In the genomic region with DNA sequence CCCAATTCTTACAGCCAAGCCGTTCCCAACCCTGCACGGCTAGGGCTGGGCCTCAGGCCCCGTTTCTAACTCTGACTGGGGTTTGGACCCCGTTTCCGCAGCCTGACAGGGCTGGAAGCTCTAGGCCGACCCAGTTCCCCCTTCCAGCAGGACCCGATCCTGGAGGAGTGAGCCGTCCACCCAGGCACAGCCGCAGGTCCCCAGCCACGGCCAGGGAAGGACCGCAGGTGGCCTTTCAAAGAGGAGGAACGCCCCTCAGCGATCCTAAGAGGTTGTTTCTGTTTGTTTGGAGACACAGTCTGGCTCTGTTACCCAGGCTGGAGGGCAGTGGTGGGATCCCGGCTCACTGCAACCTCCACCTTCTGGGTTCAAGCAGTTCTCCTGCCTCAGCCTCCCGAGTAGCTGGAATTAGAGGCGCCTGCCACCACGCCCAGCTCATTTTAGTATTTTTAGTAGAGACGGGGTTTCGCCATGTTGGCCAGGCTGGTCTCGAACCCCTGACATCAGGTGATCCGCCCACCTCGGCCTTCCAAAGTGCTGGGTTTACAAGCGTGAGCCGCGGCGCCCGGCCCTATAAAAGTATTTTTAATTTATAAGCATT, we compare ENCODE assay signal across 1 cellular context.
TF ChIP-seq lines count a peak whose summit lies in the region.

No MANE protein-coding gene starts in this region.

TF ChIP-seq in HepG2, 621 proteins besides CTCF, POLR2A, EP300 and RAD21:
- TF ChIP-seq ZNF703 (CRISPR knock-in tag; IDR thresholded peaks at IDR 0.05; ENCODE audit: borderline replicate concordance) (0 out of 2 replicates have a peak, but pooled peaks have one; percentile 3), HDAC6 (IDR thresholded peaks at IDR 0.05; ENCODE audit: low read depth, low read length) (no peak), RARA (CRISPR knock-in tag; IDR thresholded peaks at IDR 0.05) (no peak), RBM39 (IDR thresholded peaks at IDR 0.05; ENCODE audit: low read depth, low read length, poor library complexity, severe bottlenecking) (peak; percentile 26), SMARCC2 (IDR thresholded peaks at IDR 0.05) (no peak), CHCHD3 (CRISPR knock-in tag; IDR thresholded peaks at IDR 0.05) (no peak), ZNF230 (CRISPR knock-in tag; IDR thresholded peaks at IDR 0.05) (no peak), PHF8 (CRISPR knock-in tag; IDR thresholded peaks at IDR 0.05) (no peak), GABPA (IDR thresholded peaks at IDR 0.05; ENCODE audit: low read depth, low read length) (no peak), GABPA (CRISPR knock-in tag; IDR thresholded peaks at IDR 0.05; ENCODE audit: low read depth) (no peak), ZSCAN31 (CRISPR knock-in tag; IDR thresholded peaks at IDR 0.05; ENCODE audit: low read depth) (no peak), ZBTB3 (CRISPR knock-in tag; IDR thresholded peaks at IDR 0.05; ENCODE audit: borderline replicate concordance, low read depth) (no peak), ZNF263 (CRISPR knock-in tag; IDR thresholded peaks at IDR 0.05) (no peak), EHMT2 (IDR thresholded peaks at IDR 0.05; ENCODE audit: borderline replicate concordance, low read depth, low read length) (no peak), ZNF501 (CRISPR knock-in tag; IDR thresholded peaks at IDR 0.05) (peak; percentile 0; the same call in 1 of the 2 replicates), ARNT (IDR thresholded peaks at IDR 0.05) (no peak), NR2C2 (CRISPR knock-in tag; IDR thresholded peaks at IDR 0.05; ENCODE audit: borderline replicate concordance) (no peak), ZNF232 (CRISPR knock-in tag; IDR thresholded peaks at IDR 0.05; ENCODE audit: borderline replicate concordance) (no peak), ELF1 (CRISPR knock-in tag; IDR thresholded peaks at IDR 0.05) (no peak), ZNF747 (CRISPR knock-in tag; IDR thresholded peaks at IDR 0.05; ENCODE audit: borderline replicate concordance) (no peak), ZNF557 (CRISPR knock-in tag; IDR thresholded peaks at IDR 0.05) (no peak), ZNF468 (CRISPR knock-in tag; IDR thresholded peaks at IDR 0.05) (no peak), HMG20A (CRISPR knock-in tag; IDR thresholded peaks at IDR 0.05; ENCODE audit: borderline replicate concordance) (no peak), ZBTB38 (CRISPR knock-in tag; IDR thresholded peaks at IDR 0.05) (no peak), DMAP1 (CRISPR knock-in tag; IDR thresholded peaks at IDR 0.05) (no peak), DR1 (CRISPR knock-in tag; IDR thresholded peaks at IDR 0.05) (0 out of 2 replicates have a peak, but pooled peaks have one; percentile 2)
- TF ChIP-seq, protein P1, sequence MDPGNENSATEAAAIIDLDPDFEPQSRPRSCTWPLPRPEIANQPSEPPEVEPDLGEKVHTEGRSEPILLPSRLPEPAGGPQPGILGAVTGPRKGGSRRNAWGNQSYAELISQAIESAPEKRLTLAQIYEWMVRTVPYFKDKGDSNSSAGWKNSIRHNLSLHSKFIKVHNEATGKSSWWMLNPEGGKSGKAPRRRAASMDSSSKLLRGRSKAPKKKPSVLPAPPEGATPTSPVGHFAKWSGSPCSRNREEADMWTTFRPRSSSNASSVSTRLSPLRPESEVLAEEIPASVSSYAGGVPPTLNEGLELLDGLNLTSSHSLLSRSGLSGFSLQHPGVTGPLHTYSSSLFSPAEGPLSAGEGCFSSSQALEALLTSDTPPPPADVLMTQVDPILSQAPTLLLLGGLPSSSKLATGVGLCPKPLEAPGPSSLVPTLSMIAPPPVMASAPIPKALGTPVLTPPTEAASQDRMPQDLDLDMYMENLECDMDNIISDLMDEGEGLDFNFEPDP (CRISPR knock-in tag; conservative IDR thresholded peaks at IDR 0.05) = no peak
- TF ChIP-seq, protein P2, sequence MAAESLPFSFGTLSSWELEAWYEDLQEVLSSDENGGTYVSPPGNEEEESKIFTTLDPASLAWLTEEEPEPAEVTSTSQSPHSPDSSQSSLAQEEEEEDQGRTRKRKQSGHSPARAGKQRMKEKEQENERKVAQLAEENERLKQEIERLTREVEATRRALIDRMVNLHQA (CRISPR knock-in tag; IDR thresholded peaks at IDR 0.05) = no peak
- TF ChIP-seq, protein P3, sequence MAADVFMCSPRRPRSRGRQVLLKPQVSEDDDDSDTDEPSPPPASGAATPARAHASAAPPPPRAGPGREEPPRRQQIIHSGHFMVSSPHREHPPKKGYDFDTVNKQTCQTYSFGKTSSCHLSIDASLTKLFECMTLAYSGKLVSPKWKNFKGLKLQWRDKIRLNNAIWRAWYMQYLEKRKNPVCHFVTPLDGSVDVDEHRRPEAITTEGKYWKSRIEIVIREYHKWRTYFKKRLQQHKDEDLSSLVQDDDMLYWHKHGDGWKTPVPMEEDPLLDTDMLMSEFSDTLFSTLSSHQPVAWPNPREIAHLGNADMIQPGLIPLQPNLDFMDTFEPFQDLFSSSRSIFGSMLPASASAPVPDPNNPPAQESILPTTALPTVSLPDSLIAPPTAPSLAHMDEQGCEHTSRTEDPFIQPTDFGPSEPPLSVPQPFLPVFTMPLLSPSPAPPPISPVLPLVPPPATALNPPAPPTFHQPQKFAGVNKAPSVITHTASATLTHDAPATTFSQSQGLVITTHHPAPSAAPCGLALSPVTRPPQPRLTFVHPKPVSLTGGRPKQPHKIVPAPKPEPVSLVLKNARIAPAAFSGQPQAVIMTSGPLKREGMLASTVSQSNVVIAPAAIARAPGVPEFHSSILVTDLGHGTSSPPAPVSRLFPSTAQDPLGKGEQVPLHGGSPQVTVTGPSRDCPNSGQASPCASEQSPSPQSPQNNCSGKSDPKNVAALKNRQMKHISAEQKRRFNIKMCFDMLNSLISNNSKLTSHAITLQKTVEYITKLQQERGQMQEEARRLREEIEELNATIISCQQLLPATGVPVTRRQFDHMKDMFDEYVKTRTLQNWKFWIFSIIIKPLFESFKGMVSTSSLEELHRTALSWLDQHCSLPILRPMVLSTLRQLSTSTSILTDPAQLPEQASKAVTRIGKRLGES (CRISPR knock-in tag; IDR thresholded peaks at IDR 0.05; ENCODE audit: borderline replicate concordance) = peak; percentile 5; the same call in 1 of the 2 replicates
- TF ChIP-seq, protein P4, sequence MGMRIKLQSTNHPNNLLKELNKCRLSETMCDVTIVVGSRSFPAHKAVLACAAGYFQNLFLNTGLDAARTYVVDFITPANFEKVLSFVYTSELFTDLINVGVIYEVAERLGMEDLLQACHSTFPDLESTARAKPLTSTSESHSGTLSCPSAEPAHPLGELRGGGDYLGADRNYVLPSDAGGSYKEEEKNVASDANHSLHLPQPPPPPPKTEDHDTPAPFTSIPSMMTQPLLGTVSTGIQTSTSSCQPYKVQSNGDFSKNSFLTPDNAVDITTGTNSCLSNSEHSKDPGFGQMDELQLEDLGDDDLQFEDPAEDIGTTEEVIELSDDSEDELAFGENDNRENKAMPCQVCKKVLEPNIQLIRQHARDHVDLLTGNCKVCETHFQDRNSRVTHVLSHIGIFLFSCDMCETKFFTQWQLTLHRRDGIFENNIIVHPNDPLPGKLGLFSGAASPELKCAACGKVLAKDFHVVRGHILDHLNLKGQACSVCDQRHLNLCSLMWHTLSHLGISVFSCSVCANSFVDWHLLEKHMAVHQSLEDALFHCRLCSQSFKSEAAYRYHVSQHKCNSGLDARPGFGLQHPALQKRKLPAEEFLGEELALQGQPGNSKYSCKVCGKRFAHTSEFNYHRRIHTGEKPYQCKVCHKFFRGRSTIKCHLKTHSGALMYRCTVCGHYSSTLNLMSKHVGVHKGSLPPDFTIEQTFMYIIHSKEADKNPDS (CRISPR knock-in tag; IDR thresholded peaks at IDR 0.05) = no peak
- TF ChIP-seq, protein P5, sequence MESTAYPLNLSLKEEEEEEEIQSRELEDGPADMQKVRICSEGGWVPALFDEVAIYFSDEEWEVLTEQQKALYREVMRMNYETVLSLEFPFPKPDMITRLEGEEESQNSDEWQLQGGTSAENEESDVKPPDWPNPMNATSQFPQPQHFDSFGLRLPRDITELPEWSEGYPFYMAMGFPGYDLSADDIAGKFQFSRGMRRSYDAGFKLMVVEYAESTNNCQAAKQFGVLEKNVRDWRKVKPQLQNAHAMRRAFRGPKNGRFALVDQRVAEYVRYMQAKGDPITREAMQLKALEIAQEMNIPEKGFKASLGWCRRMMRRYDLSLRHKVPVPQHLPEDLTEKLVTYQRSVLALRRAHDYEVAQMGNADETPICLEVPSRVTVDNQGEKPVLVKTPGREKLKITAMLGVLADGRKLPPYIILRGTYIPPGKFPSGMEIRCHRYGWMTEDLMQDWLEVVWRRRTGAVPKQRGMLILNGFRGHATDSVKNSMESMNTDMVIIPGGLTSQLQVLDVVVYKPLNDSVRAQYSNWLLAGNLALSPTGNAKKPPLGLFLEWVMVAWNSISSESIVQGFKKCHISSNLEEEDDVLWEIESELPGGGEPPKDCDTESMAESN (CRISPR knock-in tag; conservative IDR thresholded peaks at IDR 0.05) = no peak
- TF ChIP-seq, protein P6, sequence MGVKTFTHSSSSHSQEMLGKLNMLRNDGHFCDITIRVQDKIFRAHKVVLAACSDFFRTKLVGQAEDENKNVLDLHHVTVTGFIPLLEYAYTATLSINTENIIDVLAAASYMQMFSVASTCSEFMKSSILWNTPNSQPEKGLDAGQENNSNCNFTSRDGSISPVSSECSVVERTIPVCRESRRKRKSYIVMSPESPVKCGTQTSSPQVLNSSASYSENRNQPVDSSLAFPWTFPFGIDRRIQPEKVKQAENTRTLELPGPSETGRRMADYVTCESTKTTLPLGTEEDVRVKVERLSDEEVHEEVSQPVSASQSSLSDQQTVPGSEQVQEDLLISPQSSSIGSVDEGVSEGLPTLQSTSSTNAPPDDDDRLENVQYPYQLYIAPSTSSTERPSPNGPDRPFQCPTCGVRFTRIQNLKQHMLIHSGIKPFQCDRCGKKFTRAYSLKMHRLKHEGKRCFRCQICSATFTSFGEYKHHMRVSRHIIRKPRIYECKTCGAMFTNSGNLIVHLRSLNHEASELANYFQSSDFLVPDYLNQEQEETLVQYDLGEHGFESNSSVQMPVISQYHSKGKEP (CRISPR knock-in tag; IDR thresholded peaks at IDR 0.05) = no peak
